In the genomic region with DNA sequence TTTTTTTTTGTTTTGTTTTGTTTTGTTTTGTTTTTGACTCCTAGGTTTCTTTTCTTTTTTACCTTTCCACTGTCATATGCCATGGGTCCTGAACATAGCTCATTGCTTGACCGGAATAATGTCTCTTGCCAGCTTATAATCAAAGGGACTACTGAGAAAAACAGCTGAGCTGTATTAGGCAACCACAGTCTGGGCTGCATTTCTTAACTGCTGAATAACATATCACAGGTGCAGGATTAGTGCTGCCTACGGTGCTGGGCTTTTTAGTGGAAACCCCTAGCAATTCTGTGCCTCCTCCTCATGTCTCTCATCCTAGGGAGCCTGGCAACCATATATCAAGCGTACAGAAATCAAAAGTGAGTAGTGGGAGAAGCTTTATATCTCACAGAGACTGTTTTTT, we compare ENCODE assay signal across 1 cellular context.
TF ChIP-seq lines count a peak whose summit lies in the region.

No MANE protein-coding gene starts in this region.

TF ChIP-seq in A549, 52 proteins besides CTCF, POLR2A, EP300 and RAD21 (continued from another document):
- TF ChIP-seq ZFP36 (IDR thresholded peaks at IDR 0.05; ENCODE audit: borderline replicate concordance, partially characterized antibody) (peak; percentile 14), FOSB (CRISPR knock-in tag; IDR thresholded peaks at IDR 0.05) (no peak), NFE2L2 (conservative IDR thresholded peaks at IDR 0.05; ENCODE audit: low read length) (no peak), EHF (CRISPR knock-in tag; IDR thresholded peaks at IDR 0.05) (no peak), ESRRA (IDR thresholded peaks at IDR 0.05; ENCODE audit: borderline replicate concordance, low read length) (no peak), TFCP2L1 (CRISPR knock-in tag; IDR thresholded peaks at IDR 0.05) (no peak), PHF8 (IDR thresholded peaks at IDR 0.05; ENCODE audit: borderline replicate concordance, low read depth) (no peak), RFX5 (IDR thresholded peaks at IDR 0.05) (no peak), EHMT2 (IDR thresholded peaks at IDR 0.05; ENCODE audit: low read depth) (no peak)
- TF ChIP-seq, protein P1, sequence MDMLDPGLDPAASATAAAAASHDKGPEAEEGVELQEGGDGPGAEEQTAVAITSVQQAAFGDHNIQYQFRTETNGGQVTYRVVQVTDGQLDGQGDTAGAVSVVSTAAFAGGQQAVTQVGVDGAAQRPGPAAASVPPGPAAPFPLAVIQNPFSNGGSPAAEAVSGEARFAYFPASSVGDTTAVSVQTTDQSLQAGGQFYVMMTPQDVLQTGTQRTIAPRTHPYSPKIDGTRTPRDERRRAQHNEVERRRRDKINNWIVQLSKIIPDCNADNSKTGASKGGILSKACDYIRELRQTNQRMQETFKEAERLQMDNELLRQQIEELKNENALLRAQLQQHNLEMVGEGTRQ (IDR thresholded peaks at IDR 0.05): no peak
- TF ChIP-seq, protein P2, sequence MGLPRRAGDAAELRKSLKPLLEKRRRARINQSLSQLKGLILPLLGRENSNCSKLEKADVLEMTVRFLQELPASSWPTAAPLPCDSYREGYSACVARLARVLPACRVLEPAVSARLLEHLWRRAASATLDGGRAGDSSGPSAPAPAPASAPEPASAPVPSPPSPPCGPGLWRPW (IDR thresholded peaks at IDR 0.05): no peak
- TF ChIP-seq, protein P3, sequence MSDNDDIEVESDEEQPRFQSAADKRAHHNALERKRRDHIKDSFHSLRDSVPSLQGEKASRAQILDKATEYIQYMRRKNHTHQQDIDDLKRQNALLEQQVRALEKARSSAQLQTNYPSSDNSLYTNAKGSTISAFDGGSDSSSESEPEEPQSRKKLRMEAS (IDR thresholded peaks at IDR 0.05): 0 out of 2 replicates have a peak, but pooled peaks have one; percentile 17
